Comparison of ENCODE assay signal across 1 cellular context in genomic region chr12:7130791-7131501, GRCh38.
TF ChIP-seq lines count a peak whose summit lies in the region.

No MANE protein-coding gene starts in this region.

TF ChIP-seq in endothelial cell of umbilical vein, 7 proteins besides CTCF, POLR2A, EP300 and RAD21:
- no peak for TF ChIP-seq MYC (IDR thresholded peaks at IDR 0.05; ENCODE audit: low read depth, low read length)
- no peak for TF ChIP-seq GATA2 (IDR thresholded peaks at IDR 0.05; ENCODE audit: insufficient read depth, insufficient read length, low read depth, low read length)
- no peak for TF ChIP-seq FOS (IDR thresholded peaks at IDR 0.05; ENCODE audit: borderline replicate concordance, insufficient read depth, low read length)
- TF ChIP-seq JUN (IDR thresholded peaks at IDR 0.05; ENCODE audit: borderline replicate concordance, insufficient read depth, insufficient read length, low read depth) = no peak
- TF ChIP-seq EZH2 (IDR thresholded peaks at IDR 0.05; ENCODE audit: borderline replicate concordance, low read depth, low read length, severe bottlenecking) = no peak
